ENCODE assay signal across 17 cellular contexts in genomic region chr18:34483198-34483597, GRCh38.
"Had no signal": no experiment of that assay in that cellular context is flagged by ENCODE, and none has a peak within 500 bp of the region (broad histone marks: within the 10 kb centered on the region; RNA-seq: fewer than 3 reads in every experiment).

No MANE protein-coding gene starts in this region.

- H3K27me3 ChIP-seq: esophagus muscularis mucosa, gastrocnemius medialis, heart right ventricle, sigmoid colon, testis, tibial nerve had no signal

- H3K36me3 ChIP-seq: esophagus muscularis mucosa, gastrocnemius medialis, heart right ventricle, right atrium auricular region, sigmoid colon, tibial nerve had no signal

- H3K4me3 ChIP-seq: esophagus muscularis mucosa, gastrocnemius medialis, heart right ventricle, right atrium auricular region, sigmoid colon, skin epidermis, testis, tibial nerve had no signal

- DNase-seq: effector memory CD8-positive, alpha-beta T cell; gastrocnemius medialis; heart right ventricle; islet precursor cell; mammary epithelial cell; natural killer cell; sigmoid colon; stimulated activated CD4-positive, alpha-beta T cell treated with anti-CD3 and anti-CD28 coated beads, Interleukin-2, amount 100 ng/mL, for 24 hours; stimulated activated CD4-positive, alpha-beta T cell treated with anti-CD3 and anti-CD28 coated beads, Interleukin-4, amount 100 ng/mL, for 4 hours; stimulated activated naive B cell treated with anti-CD40 and anti-IgM and Interleukin-4, amounts not matched to agents 10 μg/mL and 1 μg/mL and 100 μg/mL, for 72 hours; stimulated activated naive CD8-positive, alpha-beta T cell treated with anti-CD3 and anti-CD28 coated beads, Interleukin-15, amount 100 ng/mL, for 72 hours; testis had no signal

- H3K27ac ChIP-seq: epithelial cell of prostate, esophagus muscularis mucosa, gastrocnemius medialis, heart right ventricle, right atrium auricular region, sigmoid colon, skin epidermis, testis, tibial nerve had no signal

- H3K9me3 ChIP-seq: esophagus muscularis mucosa, gastrocnemius medialis, sigmoid colon, testis, tibial nerve had no signal
